10 cellular contexts compared by ENCODE assay signal in genomic region chr10:124650263-124650662, GRCh38.
DNase-seq lines count a peak whose midpoint lies in the region; ATAC-seq, FAIRE-seq and TF ChIP-seq lines count a peak whose summit lies in the region.
"Had no signal": no experiment of that assay in that cellular context is flagged by ENCODE, and none has a peak within 500 bp of the region (broad histone marks: within the 10 kb centered on the region; RNA-seq: fewer than 3 reads in every experiment).

No MANE protein-coding gene starts in this region.

- H3K27me3 Mint-ChIP-seq in GM23338 (ENCODE audit: insufficient read depth, low read depth, poor library complexity) (peaks cover 5% of the 10 kb centered on the region), glutamatergic neuron (ENCODE audit: unreplicated experiment) (peaks cover 10% of the 10 kb centered on the region)
- H3K27me3 Mint-ChIP-seq in T-helper 2 cell treated with Interferon-gamma antibody and Interleukin-4, amounts not matched to agents 5 μg/mL and 100 μg/mL, for 36 hours (ENCODE audit: low read depth): no peaks in the 10 kb centered on the region

- no peaks in the 10 kb centered on the region for H3K79me2 ChIP-seq in GM23338 (replicated peaks; ENCODE audit: insufficient read depth)

- TF ChIP-seq CTCF in GM23338 (conservative IDR thresholded peaks at IDR 0.05; ENCODE audit: low read depth in 2 of 2) (no peak), glutamatergic neuron (IDR thresholded peaks at IDR 0.05; ENCODE audit: partially characterized antibody, unreplicated experiment) (no peak)

- peak overlapping the region; percentile 49 for H3K4me2 ChIP-seq in GM23338

- H3F3A ChIP-seq in GM23338 (replicated peaks; ENCODE audit: low read depth): no peaks in the 10 kb centered on the region

- no peaks in the 10 kb centered on the region; the same call in 2 of the 3 replicates for H3K9me3 Mint-ChIP-seq in GM23338
- no peaks in the 10 kb centered on the region for H3K9me3 Mint-ChIP-seq in T-helper 2 cell treated with Interferon-gamma antibody and Interleukin-4, amounts not matched to agents 5 μg/mL and 100 μg/mL, for 36 hours
- peaks cover 5% of the 10 kb centered on the region for H3K9me3 Mint-ChIP-seq in glutamatergic neuron (ENCODE audit: unreplicated experiment)

- peaks cover 13% of the 10 kb centered on the region for H3K4me1 ChIP-seq in GM23338 (ENCODE audit: insufficient read depth)
- peaks cover 25 to 45% of the 10 kb centered on the region in 2 donors for H3K4me1 ChIP-seq in small intestine (ENCODE audit: control insufficient read depth in 2 of 2, insufficient read depth in 1 of 2, low read depth in 1 of 2, low read length in 1 of 2)

- no peak for DNase-seq in GM23338 (ENCODE audit: low spot score)
- DNase-seq in T-helper 2 cell treated with Interferon-gamma antibody and Interleukin-4, amounts not matched to agents 5 μg/mL and 100 μg/mL, for 36 hours (ENCODE audit: low spot score): no peak
- no peak for DNase-seq in glutamatergic neuron
- no peak for DNase-seq in small intestine
- no peak for DNase-seq in stimulated activated CD8-positive, alpha-beta memory T cell treated with anti-CD3 and anti-CD28 coated beads, Interleukin-4, amount 100 ng/mL, for 48 hours
- DNase-seq: NCI-H526 treated with DMSO at 0.1 percent for 48 hours had no signal

- H3K36me3 Mint-ChIP-seq in GM23338 (ENCODE audit: low read depth): no peaks in the 10 kb centered on the region
- H3K36me3 Mint-ChIP-seq in T-helper 2 cell treated with Interferon-gamma antibody and Interleukin-4, amounts not matched to agents 5 μg/mL and 100 μg/mL, for 36 hours (ENCODE audit: low read depth): peaks cover 17% of the 10 kb centered on the region
- no peaks in the 10 kb centered on the region for H3K36me3 Mint-ChIP-seq in glutamatergic neuron (ENCODE audit: unreplicated experiment)

- 68 to 85% (median 74%) methylated on average over 12 of the region's 12 CpGs for WGBS in small intestine, 3 donors

- H3K4me1 Mint-ChIP-seq in GM23338 (peaks cover 44% of the 10 kb centered on the region), glutamatergic neuron (ENCODE audit: low read depth, unreplicated experiment) (peaks cover 28% of the 10 kb centered on the region)
- H3K4me1 Mint-ChIP-seq in T-helper 2 cell treated with Interferon-gamma antibody and Interleukin-4, amounts not matched to agents 5 μg/mL and 100 μg/mL, for 36 hours (ENCODE audit: low read depth): peaks cover 69% of the 10 kb centered on the region

- H3K9me3 ChIP-seq in small intestine (ENCODE audit: control insufficient read depth, low read depth): no peaks in the 10 kb centered on the region
- H3K9me3 ChIP-seq: prostate gland had no signal

- H3K27me3 ChIP-seq in GM23338 (ENCODE audit: insufficient read depth): no peaks in the 10 kb centered on the region
- H3K27me3 ChIP-seq in small intestine (ENCODE audit: control insufficient read depth in 2 of 2, insufficient read depth in 2 of 2, low read length in 2 of 2): no peaks in the 10 kb centered on the region

- no peaks in the 10 kb centered on the region for H3K36me3 ChIP-seq in GM23338 (ENCODE audit: insufficient read depth)
- H3K36me3 ChIP-seq in small intestine (ENCODE audit: control insufficient read depth in 2 of 2, insufficient read depth in 2 of 2, low read length in 2 of 2): no peaks in the 10 kb centered on the region
- H3K36me3 ChIP-seq: prostate gland had no signal

- no peak overlapping the region for H3K4me3 ChIP-seq in GM23338
- no peak overlapping the region for H3K4me3 ChIP-seq in small intestine (ENCODE audit: low read depth in 1 of 2, low read length in 2 of 2)
- H3K4me3 ChIP-seq: prostate gland had no signal

- peak; percentile 20 for ATAC-seq in GM23338
- no peak for ATAC-seq in GM19467 (IDR thresholded peaks at IDR 0.05; ENCODE audit: unreplicated experiment)
- no peak for ATAC-seq in GM18870 (IDR thresholded peaks at IDR 0.05; ENCODE audit: unreplicated experiment)
- ATAC-seq: esophagus mucosa had no signal

- H4K20me1 ChIP-seq in GM23338 (replicated peaks; ENCODE audit: insufficient read depth): no peaks in the 10 kb centered on the region

- H2AFZ ChIP-seq in GM23338: no peak overlapping the region

- H3K27ac Mint-ChIP-seq in GM23338: peak overlapping the region; percentile 93
- peak overlapping the region; percentile 66 for H3K27ac Mint-ChIP-seq in T-helper 2 cell treated with Interferon-gamma antibody and Interleukin-4, amounts not matched to agents 5 μg/mL and 100 μg/mL, for 36 hours
- peak overlapping the region; percentile 31 for H3K27ac Mint-ChIP-seq in glutamatergic neuron (ENCODE audit: unreplicated experiment)

- FAIRE-seq in small intestine (lab: Jason Lieb, UNC): no peak

- 0 out of 2 replicates have a peak overlapping the region, but pooled peaks have one; percentile 78 for H3K27ac ChIP-seq in GM23338 (ENCODE audit: low read depth)
- peak overlapping the region; percentile 55 to 81 for H3K27ac ChIP-seq in small intestine (ENCODE audit: low read depth in 1 of 2, low read length in 1 of 2)
- H3K27ac ChIP-seq: prostate gland had no signal

- H3K4me3 Mint-ChIP-seq in GM23338 (peak overlapping the region; percentile 4; the same call in 1 of the 3 replicates), glutamatergic neuron (ENCODE audit: unreplicated experiment) (peak overlapping the region; percentile 23)
- peak overlapping the region; percentile 56 for H3K4me3 Mint-ChIP-seq in T-helper 2 cell treated with Interferon-gamma antibody and Interleukin-4, amounts not matched to agents 5 μg/mL and 100 μg/mL, for 36 hours

- H3K9me2 ChIP-seq in GM23338 (ENCODE audit: insufficient read depth): no peaks in the 10 kb centered on the region

TF ChIP-seq in GM23338, 12 proteins besides CTCF, POLR2A, EP300 and RAD21 (continues in another document):
- TF ChIP-seq ETS1 (IDR thresholded peaks at IDR 0.05) (no peak), ZNF114 (CRISPR knock-in tag; IDR thresholded peaks at IDR 0.05) (no peak), STAT1 (IDR thresholded peaks at IDR 0.05; ENCODE audit: unreplicated experiment) (no peak)

Comparison
In these comparisons a context has a peak if more than half of its experiments do, and no peak if none do; other contexts are left out.
1. H3K27ac Mint-ChIP-seq: peak in every context shown above with its lines; median percentile 93 in GM23338; 66 in T-helper 2 cell treated with Interferon-gamma antibody and Interleukin-4, amounts not matched to agents 5 μg/mL and 100 μg/mL, for 36 hours; 31 in glutamatergic neuron.
2. H3K4me3 Mint-ChIP-seq: peak in every context shown above with its lines; median percentile 56 in T-helper 2 cell treated with Interferon-gamma antibody and Interleukin-4, amounts not matched to agents 5 μg/mL and 100 μg/mL, for 36 hours; 23 in glutamatergic neuron; 4 in GM23338.